Comparison of ENCODE assay signal across 2 cellular contexts in genomic region chr2:189127756-189128155, GRCh38.
TF ChIP-seq lines count a peak whose summit lies in the region.

No MANE protein-coding gene starts in this region.

TF ChIP-seq in SK-N-SH, 30 proteins besides CTCF, POLR2A, EP300 and RAD21:
- TF ChIP-seq NFIC (IDR thresholded peaks at IDR 0.05; ENCODE audit: borderline replicate concordance) (no peak), USF2 (IDR thresholded peaks at IDR 0.05; ENCODE audit: borderline replicate concordance, low read depth, low read length) (no peak), MAX (IDR thresholded peaks at IDR 0.05; ENCODE audit: low read depth) (no peak), REST (IDR thresholded peaks at IDR 0.05; ENCODE audit: low read depth, low read length) (no peak), MXI1 (IDR thresholded peaks at IDR 0.05; ENCODE audit: low read depth, low read length) (no peak), CHD2 (IDR thresholded peaks at IDR 0.05; ENCODE audit: low read length, partially characterized antibody) (no peak), RCOR1 (IDR thresholded peaks at IDR 0.05; ENCODE audit: low read length) (no peak), RXRA (IDR thresholded peaks at IDR 0.05; ENCODE audit: borderline replicate concordance, low read depth) (no peak), PBX3 (IDR thresholded peaks at IDR 0.05) (no peak), RFX5 (IDR thresholded peaks at IDR 0.05; ENCODE audit: low read length) (no peak), FOXM1 (IDR thresholded peaks at IDR 0.05; ENCODE audit: low read depth) (no peak), SMC3 (IDR thresholded peaks at IDR 0.05; ENCODE audit: low read depth, low read length) (no peak), GATA2 (CRISPR knock-in tag; IDR thresholded peaks at IDR 0.05) (no peak), TEAD4 (IDR thresholded peaks at IDR 0.05; ENCODE audit: borderline replicate concordance, insufficient read depth) (no peak)

TF ChIP-seq in SK-N-SH treated with all-trans-retinoic acid at 6 μM for 48 hours, 23 proteins besides CTCF, POLR2A, EP300 and RAD21:
- TF ChIP-seq PPARA (CRISPR knock-in tag; IDR thresholded peaks at IDR 0.05; ENCODE audit: borderline replicate concordance), result no peak
- TF ChIP-seq BACH2 (CRISPR knock-in tag; IDR thresholded peaks at IDR 0.05; ENCODE audit: borderline replicate concordance), result no peak
- no peak for TF ChIP-seq ZFP3 (CRISPR knock-in tag; IDR thresholded peaks at IDR 0.05)
- TF ChIP-seq PATZ1 (CRISPR knock-in tag; IDR thresholded peaks at IDR 0.05; ENCODE audit: borderline replicate concordance), result no peak
- no peak for TF ChIP-seq ZNF565 (CRISPR knock-in tag; conservative IDR thresholded peaks at IDR 0.05; ENCODE audit: low read depth)
- TF ChIP-seq SNAI2 (CRISPR knock-in tag; IDR thresholded peaks at IDR 0.05), result no peak
- TF ChIP-seq POU6F1 (CRISPR knock-in tag; IDR thresholded peaks at IDR 0.05; ENCODE audit: borderline replicate concordance, low read depth), result no peak
- TF ChIP-seq ZNF8 (CRISPR knock-in tag; IDR thresholded peaks at IDR 0.05), result no peak
- no peak for TF ChIP-seq ISL1 (CRISPR knock-in tag; IDR thresholded peaks at IDR 0.05)
- no peak for TF ChIP-seq ESRRG (CRISPR knock-in tag; IDR thresholded peaks at IDR 0.05)
- no peak for TF ChIP-seq TSHZ2 (CRISPR knock-in tag; IDR thresholded peaks at IDR 0.05)
- no peak for TF ChIP-seq GLIS3 (CRISPR knock-in tag; IDR thresholded peaks at IDR 0.05)
- no peak for TF ChIP-seq ARNTL (CRISPR knock-in tag; IDR thresholded peaks at IDR 0.05; ENCODE audit: borderline replicate concordance, low read depth)
- no peak for TF ChIP-seq CSRNP3 (CRISPR knock-in tag; IDR thresholded peaks at IDR 0.05)
- no peak for TF ChIP-seq ZNF70 (CRISPR knock-in tag; IDR thresholded peaks at IDR 0.05)
- no peak for TF ChIP-seq CSDC2 (CRISPR knock-in tag; IDR thresholded peaks at IDR 0.05)
- no peak for TF ChIP-seq OSR1 (CRISPR knock-in tag; IDR thresholded peaks at IDR 0.05)
